ENCODE assay signal across 7 cellular contexts in the genomic region with DNA sequence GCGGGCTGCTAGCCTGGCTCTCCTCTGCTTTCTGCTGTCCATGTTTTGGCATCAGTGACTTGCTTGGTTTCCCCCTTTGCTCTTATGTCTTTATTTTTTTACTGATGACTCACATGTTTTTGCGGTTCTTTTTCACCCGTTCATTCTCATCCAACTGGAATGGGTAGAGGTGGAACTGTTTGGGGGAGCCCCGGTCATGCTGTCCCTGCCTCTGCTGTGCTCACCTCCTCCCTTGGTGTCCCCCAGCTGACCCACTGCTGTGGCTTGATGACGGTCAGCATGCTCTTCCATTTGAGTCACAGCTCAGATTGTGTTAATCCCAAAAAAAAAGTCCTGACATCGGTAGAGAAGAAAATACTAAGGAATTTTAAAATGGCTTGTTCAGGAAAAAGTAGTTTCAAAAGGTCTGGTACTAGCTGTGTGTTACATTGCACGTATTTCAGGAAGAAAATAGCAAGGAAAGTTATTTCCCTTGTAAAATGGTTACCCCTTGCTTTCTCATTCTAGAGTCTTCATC. TPM values are rescaled to one million over a fixed set of nuclear protein-coding genes. Genes with fewer than 3 reads are reported as not detected.
DNase-seq lines count a peak whose midpoint lies in the region; ATAC-seq and TF ChIP-seq lines count a peak whose summit lies in the region.
"Not testable (repeated sequence)": the region's sequence is repeated elsewhere in the genome, so short reads cannot be mapped to it uniquely, and the experiment has no call there.

No MANE protein-coding gene starts in this region.

- not testable (repeated sequence) for H3K36me3 ChIP-seq in GM23248 (ENCODE audit: low read depth)

- not testable (repeated sequence) for H2AFZ ChIP-seq in GM23248

- H4K20me1 ChIP-seq in GM23248 (ENCODE audit: insufficient read depth): not testable (repeated sequence)

- H3K79me2 ChIP-seq in GM23248 (ENCODE audit: insufficient read depth): not testable (repeated sequence)

- in situ Hi-C loops in GM23248 (cut with MboI); astrocyte of the spinal cord (cut with HindIII; ENCODE audit: low sequenced_read_pairs): not testable (repeated sequence)

- WGBS in GM23248 (ENCODE audit: low coverage in 1 of 2, low lambda C conversion rate in 2 of 2, missing lambda C conversion rate in 2 of 2), 2 experiments: 72 to 86% methylated on average over 7 of the region's 7 CpGs

- H3K36me3 Mint-ChIP-seq in activated T-cell treated with anti-CD3 and anti-CD28 coated beads, Interleukin-2, amount 50 U/mL, for 72 hours (ENCODE audit: insufficient read depth in 2 of 2): not testable (repeated sequence)

- H3F3A ChIP-seq in GM23248 (ENCODE audit: insufficient read depth): not testable (repeated sequence)

- not testable (repeated sequence) for H3K27ac ChIP-seq in GM23248

- not testable (repeated sequence) for H3K4me1 Mint-ChIP-seq in activated T-cell treated with anti-CD3 and anti-CD28 coated beads, Interleukin-2, amount 50 U/mL, for 72 hours (ENCODE audit: low read depth)

- H3K4me1 ChIP-seq in GM23248 (ENCODE audit: insufficient read depth): not testable (repeated sequence)

- not testable (repeated sequence) for H3K9ac ChIP-seq in GM23248

- not testable (repeated sequence) for H3K4me3 Mint-ChIP-seq in activated T-cell treated with anti-CD3 and anti-CD28 coated beads, Interleukin-2, amount 50 U/mL, for 72 hours

- DNase-seq in Daoy (ENCODE audit: low read depth) (peak; percentile 5), GM23248 (peak; percentile 19), M059J (ENCODE audit: low read depth) (peak; percentile 66), astrocyte of the spinal cord (ENCODE audit: low read depth, low spot score) (peak; percentile 64), fibroblast of mammary gland (ENCODE audit: low read depth) (peak; percentile 34), non-pigmented ciliary epithelial cell (ENCODE audit: low read depth) (peak; percentile 42)
- DNase-seq in activated T-cell treated with anti-CD3 and anti-CD28 coated beads, Interleukin-2, amount 50 U/mL, for 72 hours: not testable (repeated sequence)

- ATAC-seq in activated T-cell treated with anti-CD3 and anti-CD28 coated beads, Interleukin-2, amount 50 U/mL, for 72 hours (replicated peaks in 1 of 2): not testable (repeated sequence)

- TF ChIP-seq CTCF in astrocyte of the spinal cord (IDR thresholded peaks at IDR 0.05; ENCODE audit: low read depth, low read length); fibroblast of mammary gland (conservative IDR thresholded peaks at IDR 0.05; ENCODE audit: control insufficient read depth, insufficient read depth, low read depth, low read length): not testable (repeated sequence)

- not testable (repeated sequence) for H3K27me3 ChIP-seq in GM23248 (replicated peaks; ENCODE audit: insufficient read depth)

- H3K9me2 ChIP-seq in GM23248 (ENCODE audit: insufficient read depth): not testable (repeated sequence)

- H3K27ac Mint-ChIP-seq in activated T-cell treated with anti-CD3 and anti-CD28 coated beads, Interleukin-2, amount 50 U/mL, for 72 hours: peak overlapping the region; percentile 69

- not testable (repeated sequence) for H3K9me3 Mint-ChIP-seq in activated T-cell treated with anti-CD3 and anti-CD28 coated beads, Interleukin-2, amount 50 U/mL, for 72 hours

- H3K4me2 ChIP-seq in GM23248 (ENCODE audit: unreplicated experiment): not testable (repeated sequence)

- not testable (repeated sequence) for H3K27me3 Mint-ChIP-seq in activated T-cell treated with anti-CD3 and anti-CD28 coated beads, Interleukin-2, amount 50 U/mL, for 72 hours (ENCODE audit: low read depth)

- H3K4me3 ChIP-seq in GM23248; astrocyte of the spinal cord (ENCODE audit: low read depth, low read length); fibroblast of mammary gland (ENCODE audit: control insufficient read depth, low read depth, low read length): not testable (repeated sequence)

- not testable (repeated sequence) for H3K9me3 ChIP-seq in GM23248 (ENCODE audit: low read depth)

RNA-seq across cellular contexts. Expression of a gene that starts 27.0 kb away (rescaled TPM):
- 11.6 and 15.6 TPM in 2 replicates for total RNA-seq in Daoy (2014; rRNA removed; shearing (Covaris generic))
- total RNA-seq in GM23248 (2014; rRNA removed; shearing (Covaris generic)): 22.4 and 31.7 TPM in 2 replicates
- polyA plus RNA-seq in GM23248 (2016; fragmentation: Nextera tagmentation; extraction: Ambion mirVana): 21.9 and 23.1 TPM in 2 replicates
- 6.6 and 11.8 TPM in 2 replicates for total RNA-seq in M059J (2014; rRNA removed; shearing (Covaris generic))
- total RNA-seq in activated T-cell treated with anti-CD3 and anti-CD28 coated beads, Interleukin-2, amount 50 U/mL, for 72 hours: 10 to 100 TPM; 29.8 to 34.2 TPM
